In the genomic region with DNA sequence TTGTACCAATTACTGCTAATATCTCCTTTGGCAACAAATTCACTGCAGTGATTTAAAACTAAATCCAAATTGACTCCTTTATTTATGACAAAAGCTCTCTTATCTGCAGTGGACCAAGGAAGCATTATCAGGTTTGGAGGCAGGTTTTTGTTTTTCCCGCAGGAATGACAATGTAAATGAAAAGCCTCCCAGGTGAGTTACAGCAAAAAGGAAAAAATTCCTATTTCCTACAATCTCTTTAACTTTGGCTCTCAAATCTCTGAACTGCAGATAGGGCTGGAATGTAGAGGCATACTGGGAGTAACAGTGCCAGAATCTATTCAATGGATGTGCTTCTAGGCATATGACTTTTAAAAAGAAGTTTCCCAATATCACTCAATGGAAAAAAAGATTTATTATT, we compare ENCODE assay signal across 4 cellular contexts. TPM values are rescaled to one million over a fixed set of nuclear protein-coding genes. Genes with fewer than 3 reads are reported as not detected.
"Had no signal": no experiment of that assay in that cellular context is flagged by ENCODE, and none has a peak within 500 bp of the region (broad histone marks: within the 10 kb centered on the region; RNA-seq: fewer than 3 reads in every experiment).

No MANE protein-coding gene starts in this region.

- ATAC-seq: GM12878 had no signal

- H3K4me3 ChIP-seq: GM12878 had no signal

- DNase-seq: GDM1, GF-D8 had no signal

RNA-seq across cellular contexts. Expression of gene LRP2, which starts 28.9 kb away (rescaled TPM):
- total RNA-seq: G401 had no signal
